Comparison of ENCODE assay signal across 12 cellular contexts in genomic region chr1:160637821-160638539, GRCh38. TPM values are rescaled to one million over a fixed set of nuclear protein-coding genes. Genes with fewer than 3 reads are reported as not detected.
DNase-seq lines count a peak whose midpoint lies in the region; ATAC-seq and TF ChIP-seq lines count a peak whose summit lies in the region.
"Had no signal": no experiment of that assay in that cellular context is flagged by ENCODE, and none has a peak within 500 bp of the region (broad histone marks: within the 10 kb centered on the region; RNA-seq: fewer than 3 reads in every experiment).

No MANE protein-coding gene starts in this region.

- intact Hi-C loops in PC-3 (cut with micrococcal nuclease) = no loop called here
- intact Hi-C loops in esophagus muscularis mucosa (cut with DNase I) = no loop called here

- TF ChIP-seq POLR2A in esophagus muscularis mucosa (IDR thresholded peaks at IDR 0.05; ENCODE audit: low read depth) = no peak

- peaks cover 99% of the 10 kb centered on the region for H3K4me1 Mint-ChIP-seq in activated naive CD8-positive, alpha-beta T cell treated with anti-CD3 and anti-CD28 coated beads, Interleukin-2, amount 50 U/mL, for 24 hours
- peaks cover 21% of the 10 kb centered on the region for H3K4me1 Mint-ChIP-seq in progenitor cell of endocrine pancreas (ENCODE audit: low read depth)

- peak overlapping the region; percentile 95 for H3K27ac Mint-ChIP-seq in activated naive CD8-positive, alpha-beta T cell treated with anti-CD3 and anti-CD28 coated beads, Interleukin-2, amount 50 U/mL, for 24 hours
- H3K27ac Mint-ChIP-seq in progenitor cell of endocrine pancreas = peak overlapping the region; percentile 77

- H3K27me3 ChIP-seq in PC-3 (ENCODE audit: low read length) = peaks cover 87% of the 10 kb centered on the region
- H3K27me3 ChIP-seq in esophagus muscularis mucosa = peaks cover 0 to 3% (median 0%) of the 10 kb centered on the region in 4 donors

- DNase-seq in activated CD4-positive, CD25-positive, alpha-beta regulatory T cell (lab: John Stamatoyannopoulos, UW) = no peak
- no peak for DNase-seq in activated naive CD8-positive, alpha-beta T cell treated with anti-CD3 and anti-CD28 coated beads, Interleukin-2, amount 50 U/mL, for 24 hours
- DNase-seq in progenitor cell of endocrine pancreas (ENCODE audit: low spot score, unreplicated experiment) (no peak), PC-3 (no peak), esophagus muscularis mucosa (ENCODE audit: extremely low spot score) (no peak)
- DNase-seq: NCI-H526 treated with DMSO at 0.1 percent for 48 hours, nucleus accumbens had no signal

- peak overlapping the region; percentile 77 for H3K4me3 Mint-ChIP-seq in activated naive CD8-positive, alpha-beta T cell treated with anti-CD3 and anti-CD28 coated beads, Interleukin-2, amount 50 U/mL, for 24 hours
- H3K4me3 Mint-ChIP-seq in progenitor cell of endocrine pancreas (ENCODE audit: low read depth) = no peak overlapping the region

- H3K9me3 Mint-ChIP-seq in activated naive CD8-positive, alpha-beta T cell treated with anti-CD3 and anti-CD28 coated beads, Interleukin-2, amount 50 U/mL, for 24 hours = no peaks in the 10 kb centered on the region
- H3K9me3 Mint-ChIP-seq in progenitor cell of endocrine pancreas (ENCODE audit: low read depth) = no peaks in the 10 kb centered on the region

- no peak overlapping the region for H3K9ac ChIP-seq in PC-3 (ENCODE audit: low read length)

- no peaks in the 10 kb centered on the region for H3F3A ChIP-seq in PC-3 (ENCODE audit: low read length, unreplicated experiment)

- H3K9me3 ChIP-seq in PC-3 (ENCODE audit: low read length) = no peaks in the 10 kb centered on the region
- H3K9me3 ChIP-seq in esophagus muscularis mucosa = no peaks in the 10 kb centered on the region
- H3K9me3 ChIP-seq: A549 had no signal

- H3K4me3 ChIP-seq in PC-3 (ENCODE audit: low read length) (no peak overlapping the region), esophagus muscularis mucosa (no peak overlapping the region)
- H3K4me3 ChIP-seq: A549 had no signal

- H2AFZ ChIP-seq in PC-3 (ENCODE audit: low read length) = no peak overlapping the region

- CTCF ChIA-PET in PC-3 (lab: Charles Lee) = no interaction called here

- H3K36me3 ChIP-seq in PC-3 (ENCODE audit: low read depth, low read length) = no peaks in the 10 kb centered on the region
- no peaks in the 10 kb centered on the region for H3K36me3 ChIP-seq in esophagus muscularis mucosa

- POLR2A ChIA-PET in PC-3 (lab: Charles Lee; ENCODE audit: unreplicated experiment) = no interaction called here

- H3K4me1 ChIP-seq in PC-3 (ENCODE audit: insufficient read depth, low read length) (no peaks in the 10 kb centered on the region), esophagus muscularis mucosa (no peaks in the 10 kb centered on the region)

- no peak overlapping the region for H3K27ac ChIP-seq in PC-3 (ENCODE audit: low read length)
- H3K27ac ChIP-seq in esophagus muscularis mucosa (replicated peaks in 1 of 4) = no peak overlapping the region
- H3K27ac ChIP-seq: A549, HL-60 had no signal

- no peaks in the 10 kb centered on the region for H3K27me3 Mint-ChIP-seq in activated naive CD8-positive, alpha-beta T cell treated with anti-CD3 and anti-CD28 coated beads, Interleukin-2, amount 50 U/mL, for 24 hours
- no peaks in the 10 kb centered on the region for H3K27me3 Mint-ChIP-seq in progenitor cell of endocrine pancreas

- BruUV-seq in PC-3 (replicated peaks; lab: Mats Ljungman, UMichigan) = no TSS peak

- H3K79me2 ChIP-seq in PC-3 (ENCODE audit: low read length) = no peaks in the 10 kb centered on the region

- TF ChIP-seq EP300 in esophagus muscularis mucosa (IDR thresholded peaks at IDR 0.05) = no peak

- H4K20me1 ChIP-seq in PC-3 (ENCODE audit: low read length) = no peaks in the 10 kb centered on the region

- no peak overlapping the region for H3K4me2 ChIP-seq in PC-3 (ENCODE audit: low read length)
- H3K4me2 ChIP-seq: A549 had no signal

- peaks cover 85% of the 10 kb centered on the region for H3K36me3 Mint-ChIP-seq in activated naive CD8-positive, alpha-beta T cell treated with anti-CD3 and anti-CD28 coated beads, Interleukin-2, amount 50 U/mL, for 24 hours (ENCODE audit: low read depth)
- H3K36me3 Mint-ChIP-seq in progenitor cell of endocrine pancreas (ENCODE audit: insufficient read depth) = no peaks in the 10 kb centered on the region

- TF ChIP-seq CTCF in progenitor cell of endocrine pancreas (IDR thresholded peaks at IDR 0.05; ENCODE audit: unreplicated experiment) = no peak
- TF ChIP-seq CTCF in PC-3 (conservative IDR thresholded peaks at IDR 0.05; ENCODE audit: low read depth, low read length) = no peak
- no peak for TF ChIP-seq CTCF in esophagus muscularis mucosa (IDR thresholded peaks at IDR 0.05)

- 58% methylated on average over 5 of the region's 5 CpGs for WGBS in esophagus muscularis mucosa

- H3K9me2 ChIP-seq in PC-3 (replicated peaks; ENCODE audit: low read length) = no peaks in the 10 kb centered on the region

- ATAC-seq in activated CD4-positive, CD25-positive, alpha-beta regulatory T cell treated with anti-CD3 and anti-CD28 coated beads, Interleukin-2, amount 50 U/mL, for 24 hours = peak; percentile 55 to 57
- ATAC-seq in HG03565 (IDR thresholded peaks at IDR 0.05; ENCODE audit: unreplicated experiment) (peak; percentile 31), PC-3 (no peak), HG02870 (IDR thresholded peaks at IDR 0.05; ENCODE audit: unreplicated experiment) (no peak)
- ATAC-seq in activated naive CD8-positive, alpha-beta T cell treated with anti-CD3 and anti-CD28 coated beads, Interleukin-2, amount 50 U/mL, for 24 hours = peak; percentile 18
- ATAC-seq: A549 had no signal

RNA-seq across cellular contexts. Expression of gene SLAMF1, which starts 8.9 kb away (rescaled TPM):
- not detected in 2 replicates for total RNA-seq in progenitor cell of endocrine pancreas
- total RNA-seq in PC-3 (2014; rRNA removed) = not detected in 2 replicates
- total RNA-seq in esophagus muscularis mucosa = 1 to 10 TPM in 2 of 4 donors, under 1 TPM in 2; 0.57 to 5.0 (median 0.95) TPM

RNA-seq across cellular contexts. Expression of gene CD84, which starts 58.7 kb away (rescaled TPM):
- not detected in 2 replicates for total RNA-seq in progenitor cell of endocrine pancreas
- total RNA-seq in PC-3 (2014; rRNA removed) = not detected in 2 replicates
- 1 to 10 TPM; 2.7 to 7.3 (median 4.7) TPM for total RNA-seq in esophagus muscularis mucosa

Comparison
In these comparisons a context has a peak if more than half of its experiments do, and no peak if none do; other contexts are left out.
1. ATAC-seq: peak in activated CD4-positive, CD25-positive, alpha-beta regulatory T cell treated with anti-CD3 and anti-CD28 coated beads, Interleukin-2, amount 50 U/mL, for 24 hours (2 of 2), HG03565 (single experiment) and activated naive CD8-positive, alpha-beta T cell treated with anti-CD3 and anti-CD28 coated beads, Interleukin-2, amount 50 U/mL, for 24 hours (single experiment); none in PC-3 (single experiment) and HG02870 (single experiment).